Comparison of ENCODE assay signal across 11 cellular contexts in the genomic region with DNA sequence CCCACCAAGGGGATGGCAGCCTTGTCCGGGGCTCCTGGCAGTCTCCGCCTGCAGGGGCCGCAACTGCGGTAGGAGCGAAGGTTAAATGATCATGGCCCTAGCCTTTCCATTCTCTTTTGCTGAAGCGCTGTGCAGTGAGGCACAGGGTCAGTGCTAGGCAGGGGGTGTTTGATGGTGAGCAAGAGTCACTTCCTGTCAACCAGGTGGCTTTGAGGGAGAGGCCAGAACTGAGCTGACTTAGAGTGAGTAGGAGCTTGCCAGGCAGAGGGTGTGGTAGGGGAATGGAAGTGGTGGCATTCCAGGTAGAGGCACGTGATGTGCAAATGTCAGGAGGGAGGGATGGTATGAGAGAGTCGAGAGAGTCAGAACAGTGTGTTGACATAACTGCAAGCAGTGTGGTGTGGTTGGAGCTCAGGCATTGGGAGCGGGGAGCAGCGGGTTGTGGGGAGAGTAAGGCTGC. TPM values are rescaled to one million over a fixed set of nuclear protein-coding genes. Genes with fewer than 3 reads are reported as not detected.
DNase-seq lines count a peak whose midpoint lies in the region; ATAC-seq lines count a peak whose summit lies in the region.
"Had no signal": no experiment of that assay in that cellular context is flagged by ENCODE, and none has a peak within 500 bp of the region (broad histone marks: within the 10 kb centered on the region; RNA-seq: fewer than 3 reads in every experiment).

No MANE protein-coding gene starts in this region.

- CTCF ChIA-PET in T-cell (lab: Charles Lee) = no interaction called here

- peaks cover 41% of the 10 kb centered on the region for H3K36me3 Mint-ChIP-seq in activated CD4-positive, alpha-beta T cell treated with anti-CD3 and anti-CD28 coated beads, Interleukin-2, amount 10 ng/mL, durations not matched to agents 24 days and 14 days (ENCODE audit: low read depth)
- peaks cover 70% of the 10 kb centered on the region for H3K36me3 Mint-ChIP-seq in T-cell

- peak overlapping the region; percentile 29 for H3K27ac Mint-ChIP-seq in activated CD4-positive, alpha-beta T cell treated with anti-CD3 and anti-CD28 coated beads, Interleukin-2, amount 10 ng/mL, durations not matched to agents 24 days and 14 days
- H3K27ac Mint-ChIP-seq in T-cell = peak overlapping the region; percentile 18 to 47

- no peaks in the 10 kb centered on the region for H3K9me3 Mint-ChIP-seq in activated CD4-positive, alpha-beta T cell treated with anti-CD3 and anti-CD28 coated beads, Interleukin-2, amount 10 ng/mL, durations not matched to agents 24 days and 14 days
- H3K9me3 Mint-ChIP-seq in T-cell = no peaks in the 10 kb centered on the region

- peak overlapping the region; percentile 41 for H3K27ac ChIP-seq in temporal lobe (ENCODE audit: low read depth, low read length)
- H3K27ac ChIP-seq: ascending aorta, pancreas had no signal

- intact Hi-C loops in activated CD4-positive, alpha-beta T cell treated with anti-CD3 and anti-CD28 coated beads, Interleukin-2, amount 10 ng/mL, durations not matched to agents 24 days and 14 days (cut with micrococcal nuclease) = no loop called here

- H3K4me1 Mint-ChIP-seq in activated CD4-positive, alpha-beta T cell treated with anti-CD3 and anti-CD28 coated beads, Interleukin-2, amount 10 ng/mL, durations not matched to agents 24 days and 14 days = peaks cover 15% of the 10 kb centered on the region
- peaks cover 10 to 16% (median 11%) of the 10 kb centered on the region in 3 donors for H3K4me1 Mint-ChIP-seq in T-cell

- ATAC-seq in T-cell (replicated peaks in 1 of 4) (no peak), GM21390 (IDR thresholded peaks at IDR 0.05; ENCODE audit: unreplicated experiment) (no peak)

- DNase-seq in activated CD4-positive, alpha-beta T cell treated with anti-CD3 and anti-CD28 coated beads, Interleukin-2, amount 10 ng/mL, durations not matched to agents 24 days and 14 days = no peak
- no peak for DNase-seq in activated CD4-positive, alpha-beta T cell treated with anti-CD3 and anti-CD28 coated beads for 1 hour
- peak in 1 of 34 experiments; percentile 7 for DNase-seq in T-cell
- DNase-seq in iPS-NIHi11 (ENCODE audit: low spot score) = peak; percentile 55
- no peak for DNase-seq in GM19240 (ENCODE audit: insufficient read length, low spot score)
- DNase-seq in cerebellar cortex (ENCODE audit: low spot score) = no peak
- DNase-seq: pancreas, SW 1271 had no signal

- H3K27me3 Mint-ChIP-seq in activated CD4-positive, alpha-beta T cell treated with anti-CD3 and anti-CD28 coated beads, Interleukin-2, amount 10 ng/mL, durations not matched to agents 24 days and 14 days = no peaks in the 10 kb centered on the region
- H3K27me3 Mint-ChIP-seq in T-cell = no peaks in the 10 kb centered on the region

- POLR2A ChIA-PET in T-cell (lab: Charles Lee) = no interaction called here

- H3K4me3 Mint-ChIP-seq in activated CD4-positive, alpha-beta T cell treated with anti-CD3 and anti-CD28 coated beads, Interleukin-2, amount 10 ng/mL, durations not matched to agents 24 days and 14 days = no peak overlapping the region
- H3K4me3 Mint-ChIP-seq in T-cell = no peak overlapping the region

RNA-seq across cellular contexts. Expression of a gene that starts 33.1 kb away (rescaled TPM):
- total RNA-seq in activated CD4-positive, alpha-beta T cell treated with anti-CD3 and anti-CD28 coated beads, Interleukin-2, amount 10 ng/mL, durations not matched to agents 24 days and 14 days = 14.5 and 18.3 TPM in 2 replicates
- 10 to 100 TPM; 21.1 to 40.0 (median 26.0) TPM for total RNA-seq in T-cell
- total RNA-seq in temporal lobe = 0.98 TPM

RNA-seq across cellular contexts. Expression of a gene that starts 52.8 kb away (rescaled TPM):
- 14.3 and 15.4 TPM in 2 replicates for total RNA-seq in activated CD4-positive, alpha-beta T cell treated with anti-CD3 and anti-CD28 coated beads, Interleukin-2, amount 10 ng/mL, durations not matched to agents 24 days and 14 days
- 10 to 100 TPM; 15.1 to 17.3 (median 15.3) TPM for total RNA-seq in T-cell
- total RNA-seq in temporal lobe = 64.7 TPM
